In the genomic region with DNA sequence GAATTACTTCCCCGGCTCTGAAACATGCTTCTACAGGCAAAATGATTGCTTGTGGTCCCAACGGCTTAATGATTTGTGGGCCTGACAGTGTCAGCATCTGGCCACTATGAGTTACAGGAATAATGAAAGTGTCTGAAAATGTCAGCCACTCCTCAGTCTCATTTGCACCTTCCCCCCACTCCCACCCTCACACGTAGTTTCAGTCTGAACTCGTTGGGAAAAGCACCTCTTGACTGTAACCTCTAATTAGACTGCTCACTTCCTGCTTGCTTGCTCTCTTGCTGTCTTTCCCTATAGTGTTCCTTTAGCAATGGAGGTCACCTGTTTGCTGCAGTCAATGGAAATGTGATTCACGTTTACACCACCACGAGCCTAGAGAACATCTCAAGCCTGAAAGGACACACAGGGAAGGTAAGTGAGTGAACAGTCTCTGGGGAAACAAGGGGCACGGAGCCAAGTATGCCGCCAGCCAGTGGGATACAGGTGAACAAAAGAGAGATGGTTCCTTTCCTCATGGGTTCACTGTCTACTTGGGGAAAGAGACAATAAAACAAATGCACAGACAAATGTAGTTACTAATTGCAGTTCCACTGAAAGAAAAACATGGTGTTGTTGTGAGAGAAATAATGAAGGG, we compare ENCODE assay signal across 13 cellular contexts. TPM values are rescaled to one million over a fixed set of nuclear protein-coding genes. Genes with fewer than 3 reads are reported as not detected.
DNase-seq lines count a peak whose midpoint lies in the region; ATAC-seq and TF ChIP-seq lines count a peak whose summit lies in the region.
"Had no signal": no experiment of that assay in that cellular context is flagged by ENCODE, and none has a peak within 500 bp of the region (broad histone marks: within the 10 kb centered on the region; RNA-seq: fewer than 3 reads in every experiment).

No MANE protein-coding gene starts in this region.

- POLR2A ChIA-PET in T-cell (lab: Charles Lee) (no interaction called here), OCI-LY7 (lab: Charles Lee) (no interaction called here)

- H3K27ac Mint-ChIP-seq in activated naive CD4-positive, alpha-beta T cell treated with anti-CD3 and anti-CD28 coated beads for 36 hours: no peak overlapping the region
- no peak overlapping the region for H3K27ac Mint-ChIP-seq in stimulated activated naive CD8-positive, alpha-beta T cell treated with anti-CD3 and anti-CD28 coated beads, Interleukin-15, amount 100 ng/mL, for 72 hours
- H3K27ac Mint-ChIP-seq in T-cell: no peak overlapping the region
- H3K27ac Mint-ChIP-seq: type B pancreatic cell had no signal

- H3K4me2 ChIP-seq in OCI-LY7 (ENCODE audit: low read length): no peak overlapping the region

- intact Hi-C loops in activated naive CD4-positive, alpha-beta T cell treated with anti-CD3 and anti-CD28 coated beads for 36 hours (cut with micrococcal nuclease): no loop called here
- intact Hi-C loops in OCI-LY7 (cut with micrococcal nuclease; ENCODE audit: unreplicated experiment): no loop called here

- no peaks in the 10 kb centered on the region for H3K9me3 ChIP-seq in OCI-LY7 (ENCODE audit: low read length)
- H3K9me3 ChIP-seq: body of pancreas, mucosa of descending colon had no signal

- H3K36me3 ChIP-seq in OCI-LY7 (ENCODE audit: insufficient read depth, low read length): no peaks in the 10 kb centered on the region

- no peak overlapping the region for H2AFZ ChIP-seq in OCI-LY7 (ENCODE audit: low read length)

- no peaks in the 10 kb centered on the region for H3K4me1 Mint-ChIP-seq in activated naive CD4-positive, alpha-beta T cell treated with anti-CD3 and anti-CD28 coated beads for 36 hours (ENCODE audit: low read depth)
- no peaks in the 10 kb centered on the region for H3K4me1 Mint-ChIP-seq in stimulated activated naive CD8-positive, alpha-beta T cell treated with anti-CD3 and anti-CD28 coated beads, Interleukin-15, amount 100 ng/mL, for 72 hours
- no peaks in the 10 kb centered on the region for H3K4me1 Mint-ChIP-seq in T-cell

- no peak overlapping the region for H3K27ac ChIP-seq in OCI-LY7 (ENCODE audit: low read depth, low read length, poor library complexity, severe bottlenecking)
- H3K27ac ChIP-seq: body of pancreas had no signal

- H3K4me3 ChIP-seq in OCI-LY7 (ENCODE audit: low read depth, low read length, poor library complexity, severe bottlenecking): no peak overlapping the region
- H3K4me3 ChIP-seq: body of pancreas, mucosa of descending colon had no signal

- TF ChIP-seq CTCF in OCI-LY7 (conservative IDR thresholded peaks at IDR 0.05; ENCODE audit: low read length): no peak

- H3K9me2 ChIP-seq in OCI-LY7 (ENCODE audit: insufficient read depth, low read length): no peaks in the 10 kb centered on the region

- no peaks in the 10 kb centered on the region for H3K4me1 ChIP-seq in OCI-LY7 (ENCODE audit: insufficient read depth, low read length, poor library complexity, severe bottlenecking)
- H3K4me1 ChIP-seq: body of pancreas had no signal

- H3K79me2 ChIP-seq in OCI-LY7 (ENCODE audit: insufficient read depth, low read depth, low read length): no peaks in the 10 kb centered on the region

- H3K9me3 Mint-ChIP-seq in activated naive CD4-positive, alpha-beta T cell treated with anti-CD3 and anti-CD28 coated beads for 36 hours: peaks cover 4% of the 10 kb centered on the region
- peaks cover 4 to 10% of the 10 kb centered on the region in 2 donors for H3K9me3 Mint-ChIP-seq in stimulated activated naive CD8-positive, alpha-beta T cell treated with anti-CD3 and anti-CD28 coated beads, Interleukin-15, amount 100 ng/mL, for 72 hours
- peaks cover 0 to 10% (median 10%) of the 10 kb centered on the region in 3 donors for H3K9me3 Mint-ChIP-seq in T-cell

- DNase-seq in activated naive CD4-positive, alpha-beta T cell treated with anti-CD3 and anti-CD28 coated beads for 36 hours: peak; percentile 13
- no peak for DNase-seq in activated naive CD4-positive, alpha-beta T cell treated with Interleukin-2 at 50 U/mL for 16 hours
- DNase-seq in NCI-H2227 treated with DMSO at 0.1 percent for 48 hours (lab: John Stamatoyannopoulos, UW): peak; percentile 83
- DNase-seq in stimulated activated naive CD8-positive, alpha-beta T cell treated with anti-CD3 and anti-CD28 coated beads, Interleukin-15, amount 100 ng/mL, for 72 hours: no peak
- DNase-seq in T-cell: no peak
- no peak for DNase-seq in OCI-LY7 (ENCODE audit: low spot score)
- no peak for DNase-seq in OCI-M1 (lab: John Stamatoyannopoulos, UW)
- DNase-seq: body of pancreas, foreskin fibroblast, mucosa of descending colon, Right ventricle myocardium superior had no signal

- no peaks in the 10 kb centered on the region for H3K36me3 Mint-ChIP-seq in activated naive CD4-positive, alpha-beta T cell treated with anti-CD3 and anti-CD28 coated beads for 36 hours (ENCODE audit: low read depth)
- peaks cover 4% of the 10 kb centered on the region for H3K36me3 Mint-ChIP-seq in T-cell

- H3K27me3 Mint-ChIP-seq in activated naive CD4-positive, alpha-beta T cell treated with anti-CD3 and anti-CD28 coated beads for 36 hours (ENCODE audit: low read depth): peaks cover under 1% of the 10 kb centered on the region
- peaks cover 5% of the 10 kb centered on the region for H3K27me3 Mint-ChIP-seq in stimulated activated naive CD8-positive, alpha-beta T cell treated with anti-CD3 and anti-CD28 coated beads, Interleukin-15, amount 100 ng/mL, for 72 hours
- H3K27me3 Mint-ChIP-seq in T-cell: peaks cover 11 to 17% of the 10 kb centered on the region in 2 donors
- H3K27me3 Mint-ChIP-seq: type B pancreatic cell had no signal

- peak; percentile 70 for ATAC-seq in HG03066 (IDR thresholded peaks at IDR 0.05; ENCODE audit: low read depth, unreplicated experiment)
- ATAC-seq in stimulated activated naive CD8-positive, alpha-beta T cell treated with anti-CD3 and anti-CD28 coated beads, Interleukin-15, amount 100 ng/mL, for 72 hours: peak; percentile 31
- no peak for ATAC-seq in T-cell (replicated peaks in 1 of 4)
- ATAC-seq: body of pancreas, mucosa of descending colon had no signal

- no peak overlapping the region for H3K4me3 Mint-ChIP-seq in activated naive CD4-positive, alpha-beta T cell treated with anti-CD3 and anti-CD28 coated beads for 36 hours
- H3K4me3 Mint-ChIP-seq in stimulated activated naive CD8-positive, alpha-beta T cell treated with anti-CD3 and anti-CD28 coated beads, Interleukin-15, amount 100 ng/mL, for 72 hours: no peak overlapping the region
- no peak overlapping the region for H3K4me3 Mint-ChIP-seq in T-cell
- H3K4me3 Mint-ChIP-seq: type B pancreatic cell had no signal

- BruUV-seq in OCI-LY7 (replicated peaks; lab: Mats Ljungman, UMichigan): no TSS peak

- CTCF ChIA-PET in activated naive CD4-positive, alpha-beta T cell treated with anti-CD3 and anti-CD28 coated beads for 36 hours (lab: Charles Lee): no interaction called here
- CTCF ChIA-PET in T-cell (lab: Charles Lee): no interaction called here
- CTCF ChIA-PET in OCI-LY7 (lab: Charles Lee; ENCODE audit: unreplicated experiment): no interaction called here

- no peaks in the 10 kb centered on the region for H4K20me1 ChIP-seq in OCI-LY7 (ENCODE audit: insufficient read depth, low read length)

RNA-seq across cellular contexts. Expression of gene CFAP57, which starts 27.1 kb away (rescaled TPM):
- total RNA-seq in activated naive CD4-positive, alpha-beta T cell treated with anti-CD3 and anti-CD28 coated beads for 36 hours: under 1 TPM; 0.12 to 0.14 TPM
- under 1 TPM in 1 of 5 donors, not detected in 4; 0.07 TPM for total RNA-seq in T-cell
- total RNA-seq in OCI-LY7 (2014; rRNA removed; shearing (Covaris generic)): 0.05 TPM in 1 of 2 replicates, not detected in the other
- total RNA-seq in OCI-LY7 (2022): 0.17 and 0.26 TPM in 2 replicates
- total RNA-seq: Right ventricle myocardium superior had no signal

RNA-seq across cellular contexts. Expression of gene EBNA1BP2, which starts 27.1 kb away (rescaled TPM):
- total RNA-seq in activated naive CD4-positive, alpha-beta T cell treated with anti-CD3 and anti-CD28 coated beads for 36 hours: 10 to 100 TPM; 88.0 to 88.3 TPM
- 10 to 100 TPM; 18.4 to 38.1 (median 31.2) TPM for total RNA-seq in T-cell
- total RNA-seq in OCI-LY7 (2014; rRNA removed; shearing (Covaris generic)): 65.4 and 105 TPM in 2 replicates
- 48.4 and 63.0 TPM in 2 replicates for total RNA-seq in OCI-LY7 (2022)

Comparison
In these comparisons a context has a peak if more than half of its experiments do, and no peak if none do; other contexts are left out.
1. DNase-seq: peak in activated naive CD4-positive, alpha-beta T cell treated with anti-CD3 and anti-CD28 coated beads for 36 hours (single experiment) and NCI-H2227 treated with DMSO at 0.1 percent for 48 hours (single experiment); none in activated naive CD4-positive, alpha-beta T cell treated with Interleukin-2 at 50 U/mL for 16 hours (single experiment), stimulated activated naive CD8-positive, alpha-beta T cell treated with anti-CD3 and anti-CD28 coated beads, Interleukin-15, amount 100 ng/mL, for 72 hours (0 of 2), T-cell (0 of 34), OCI-LY7 (single experiment) and OCI-M1 (single experiment).
2. ATAC-seq: peak in HG03066 (single experiment) and stimulated activated naive CD8-positive, alpha-beta T cell treated with anti-CD3 and anti-CD28 coated beads, Interleukin-15, amount 100 ng/mL, for 72 hours (single experiment); none in T-cell (0 of 4).